Comparison of ENCODE assay signal across 8 cellular contexts in the genomic region with DNA sequence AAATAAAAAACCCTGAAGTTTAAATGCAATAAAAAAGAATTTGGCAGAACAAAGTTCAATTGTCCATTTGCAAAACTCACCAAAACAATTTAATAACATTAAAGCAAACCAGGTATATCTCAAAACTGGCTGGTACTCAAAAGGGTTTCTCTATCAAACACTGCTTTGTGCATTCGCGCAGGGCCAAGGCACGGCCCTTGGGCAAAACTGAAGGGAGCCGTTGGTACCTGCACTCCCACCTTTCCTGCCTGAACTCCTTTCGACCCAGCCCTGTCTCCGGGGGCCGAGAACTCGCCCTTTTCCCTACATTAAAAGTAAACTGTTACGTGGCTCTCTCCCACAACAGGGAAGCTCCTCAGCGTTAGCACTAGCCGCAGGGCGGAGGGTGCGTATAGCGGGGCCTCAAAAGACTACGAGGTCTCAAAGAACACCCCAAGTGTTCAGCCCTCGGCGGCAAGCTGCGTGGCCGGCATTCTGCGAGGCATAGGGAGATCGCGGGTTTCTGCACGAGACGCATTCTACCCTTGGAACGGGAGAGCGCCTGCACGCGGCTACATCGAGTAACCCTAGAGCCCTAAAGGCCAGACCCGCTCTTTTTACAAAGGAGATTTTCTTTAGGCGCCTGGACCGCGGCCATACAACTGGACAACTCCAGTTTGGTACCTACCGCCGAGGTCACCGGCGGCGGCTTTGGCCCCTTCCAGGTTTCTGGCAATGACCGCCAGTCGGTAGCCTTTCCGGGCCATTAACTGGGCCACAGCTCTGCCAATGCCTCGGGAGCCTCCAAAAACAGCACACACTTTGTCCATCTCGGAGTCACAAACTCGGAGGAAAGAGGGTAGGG. TPM values are rescaled to one million over a fixed set of nuclear protein-coding genes. Genes with fewer than 3 reads are reported as not detected.
DNase-seq lines count a peak whose midpoint lies in the region; ATAC-seq and TF ChIP-seq lines count a peak whose summit lies in the region.

No MANE protein-coding gene starts in this region.

- H3K27me3 ChIP-seq in CD4-positive, alpha-beta memory T cell (ENCODE audit: insufficient read depth, low read length) = no peaks in the 10 kb centered on the region
- H3K27me3 ChIP-seq in Peyer's patch = no peaks in the 10 kb centered on the region
- no peaks in the 10 kb centered on the region for H3K27me3 ChIP-seq in thoracic aorta (replicated peaks; ENCODE audit: insufficient read depth)

- H3K36me3 ChIP-seq in CD4-positive, alpha-beta memory T cell (ENCODE audit: insufficient read depth, low read length) = peaks cover 10% of the 10 kb centered on the region
- H3K36me3 ChIP-seq in Peyer's patch (peaks cover 0 to 3% (median 0%) of the 10 kb centered on the region in 3 donors), thoracic aorta (peaks cover under 1% of the 10 kb centered on the region)

- POLR2A ChIA-PET in CD4-positive, alpha-beta memory T cell (lab: Charles Lee; ENCODE audit: partially characterized antibody) = interaction anchor here (0.6 to 2.2 kb wide), 14 partner anchors 8 to 1017 kb away, joined by 3 to 12 read pairs (median 4); a partner anchor contains a TSS

- H3K27ac ChIP-seq in CD4-positive, alpha-beta memory T cell (ENCODE audit: low read depth, low read length) = peak overlapping the region; percentile 94
- H3K27ac ChIP-seq in Peyer's patch (peak overlapping the region; percentile 85 to 94 (median 90)), thoracic aorta (peak overlapping the region; percentile 87 to 90)

- peak in 1 of 6 experiments; percentile 20 for TF ChIP-seq CTCF in Peyer's patch (IDR thresholded peaks at IDR 0.05)
- no peak for TF ChIP-seq CTCF in thoracic aorta (IDR thresholded peaks at IDR 0.05)

- peaks cover 2 to 3% of the 10 kb centered on the region in 2 donors for H3K27me3 Mint-ChIP-seq in CD4-positive, alpha-beta memory T cell

- peak overlapping the region; percentile 91 to 99 (median 94) for H3K4me3 Mint-ChIP-seq in CD4-positive, alpha-beta memory T cell

- H3K9me3 Mint-ChIP-seq in CD4-positive, alpha-beta memory T cell = peaks cover 0 to 4% (median 0%) of the 10 kb centered on the region in 8 donors

- CTCF ChIA-PET in CD4-positive, alpha-beta memory T cell (lab: Charles Lee; ENCODE audit: partially characterized antibody) = interaction anchor here (0.7 to 4.0 kb wide), 12 partner anchors 9 to 740 kb away, joined by 3 to 26 read pairs (median 4); a partner anchor contains a TSS

- H3K4me1 ChIP-seq in CD4-positive, alpha-beta memory T cell (ENCODE audit: insufficient read depth, low read length) = peaks cover 35% of the 10 kb centered on the region
- H3K4me1 ChIP-seq in Peyer's patch (peaks cover 0 to 10% (median 5%) of the 10 kb centered on the region in 4 donors), thoracic aorta (ENCODE audit: control insufficient read depth in 1 of 2, low read depth in 2 of 2) (peaks cover 17 to 21% of the 10 kb centered on the region in 2 donors)

- H3K4me1 Mint-ChIP-seq in CD4-positive, alpha-beta memory T cell = peaks cover 22 to 42% (median 26%) of the 10 kb centered on the region in 4 donors

- H3K4me3 ChIP-seq in CD4-positive, alpha-beta memory T cell (ENCODE audit: low read length in 2 of 2) = peak overlapping the region; percentile 84
- H3K4me3 ChIP-seq in Peyer's patch = peak overlapping the region; percentile 63 to 86 (median 70)
- H3K4me3 ChIP-seq in thoracic aorta = peak overlapping the region; percentile 78

- H3K9me3 ChIP-seq in CD4-positive, alpha-beta memory T cell (ENCODE audit: control insufficient read depth in 1 of 2, low read length in 2 of 2) = no peaks in the 10 kb centered on the region
- H3K9me3 ChIP-seq in Peyer's patch (no peaks in the 10 kb centered on the region), thoracic aorta (no peaks in the 10 kb centered on the region)

- ATAC-seq in GM19455 (IDR thresholded peaks at IDR 0.05; ENCODE audit: unreplicated experiment) (peak; percentile 39), HG03571 (IDR thresholded peaks at IDR 0.05; ENCODE audit: unreplicated experiment) (peak; percentile 28), thoracic aorta (ENCODE audit: insufficient number of reproducible peaks, low FRiP score, low read depth) (peak; percentile 26)

- peak; percentile 57 to 68 (median 62) for DNase-seq in CD4-positive, alpha-beta memory T cell
- DNase-seq in Peyer's patch (peak; percentile 61 to 83 (median 82)), globus pallidus (ENCODE audit: low spot score) (peak; percentile 74), nucleus accumbens (lab: John Stamatoyannopoulos, UW) (peak in 51 of 56 donors; percentile 14 to 86 (median 65)), thoracic aorta (ENCODE audit: low spot score) (peak; percentile 3)
- peak; percentile 83 for DNase-seq in activated effector memory CD4-positive, alpha-beta T cell treated with anti-CD3 and anti-CD28 coated beads, Interleukin-2, amount 50 U/mL, for 16 hours

- peak overlapping the region; percentile 96 to 100 (median 98) for H3K27ac Mint-ChIP-seq in CD4-positive, alpha-beta memory T cell

- peaks cover 5 to 22% of the 10 kb centered on the region in 2 donors for H3K36me3 Mint-ChIP-seq in CD4-positive, alpha-beta memory T cell

- no peak for TF ChIP-seq POLR2A in Peyer's patch (IDR thresholded peaks at IDR 0.05)

- intact Hi-C loops in CD4-positive, alpha-beta memory T cell (cut with micrococcal nuclease) = loop anchor here (1.0 to 5.0 kb wide), 8 partner anchors 86 to 1017 kb away; a partner anchor contains a TSS

RNA-seq across cellular contexts. Expression of a gene that starts 0.6 kb away (rescaled TPM):
- total RNA-seq in CD4-positive, alpha-beta memory T cell = 10 to 100 TPM; 19.9 to 20.0 TPM
- polyA plus RNA-seq in CD4-positive, alpha-beta memory T cell = 1 to 10 TPM; 3.1 to 9.0 TPM
- total RNA-seq in Peyer's patch (10 to 100 TPM; 16.5 to 24.5 (median 22.8) TPM), thoracic aorta (10 to 100 TPM; 11.6 to 13.1 TPM)

Comparison
In these comparisons a context has a peak if more than half of its experiments do, and no peak if none do; other contexts are left out.
1. Peak in every context shown above with its lines: DNase-seq, ATAC-seq, H3K4me3 ChIP-seq and H3K27ac ChIP-seq.
2. DNase-seq: peak in every context shown above with its lines; median percentile 83 in activated effector memory CD4-positive, alpha-beta T cell treated with anti-CD3 and anti-CD28 coated beads, Interleukin-2, amount 50 U/mL, for 16 hours; 82 in Peyer's patch; 74 in globus pallidus; 65 in nucleus accumbens; 62 in CD4-positive, alpha-beta memory T cell; 3 in thoracic aorta.